ENCODE assay signal across 1 cellular context in the genomic region with DNA sequence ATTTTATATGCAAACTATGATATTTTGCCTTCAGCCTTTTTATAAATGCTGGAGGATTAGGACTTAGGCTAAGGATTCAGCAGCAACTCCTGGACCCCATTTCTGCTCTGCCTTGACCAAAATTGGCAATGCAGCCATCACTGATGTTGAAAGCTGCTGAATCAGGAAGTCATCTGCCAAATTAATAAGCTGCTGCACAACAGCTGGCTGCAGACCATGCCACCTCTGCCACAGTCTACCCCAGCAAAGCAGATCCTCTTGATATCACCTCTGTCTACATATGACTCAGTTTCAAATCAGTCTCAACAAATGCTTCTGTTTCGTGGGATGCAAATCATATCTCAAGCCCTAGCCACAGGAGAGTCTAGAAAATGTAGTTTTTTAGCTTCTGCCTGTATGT.
TF ChIP-seq lines count a peak whose summit lies in the region.

No MANE protein-coding gene starts in this region.

TF ChIP-seq in GM12878, 131 proteins besides CTCF, POLR2A, EP300 and RAD21 (continued from another document and continues in another):
- no peak for TF ChIP-seq ZBTB4 (CRISPR knock-in tag; IDR thresholded peaks at IDR 0.05)
- TF ChIP-seq POU2F2 (IDR thresholded peaks at IDR 0.05; ENCODE audit: borderline replicate concordance, low read depth, low read length): peak; percentile 72; the same call in 1 of the 3 replicates
- no peak for TF ChIP-seq MTA3 (IDR thresholded peaks at IDR 0.05; ENCODE audit: borderline replicate concordance, low read length)
- TF ChIP-seq NFIC (IDR thresholded peaks at IDR 0.05; ENCODE audit: low read depth, low read length): 0 out of 2 replicates have a peak, but pooled peaks have one; percentile 25
- TF ChIP-seq ZNF217 (IDR thresholded peaks at IDR 0.05): no peak
- no peak for TF ChIP-seq ZBED1 (IDR thresholded peaks at IDR 0.05; ENCODE audit: borderline replicate concordance)
- TF ChIP-seq IKZF2 (IDR thresholded peaks at IDR 0.05): peak; percentile 27 to 44; a peak in 2 of 4 replicates
- TF ChIP-seq FOXM1 (IDR thresholded peaks at IDR 0.05; ENCODE audit: low read depth, low read length): no peak
- no peak for TF ChIP-seq ZNF592 (IDR thresholded peaks at IDR 0.05)
- TF ChIP-seq RUNX3 (IDR thresholded peaks at IDR 0.05; ENCODE audit: low read length): peak; percentile 58
- no peak for TF ChIP-seq SMAD5 (IDR thresholded peaks at IDR 0.05; ENCODE audit: low read depth)
- TF ChIP-seq JUNB (IDR thresholded peaks at IDR 0.05): peak; percentile 68
- no peak for TF ChIP-seq TAF1 (IDR thresholded peaks at IDR 0.05; ENCODE audit: borderline replicate concordance, low read depth, low read length)
- TF ChIP-seq BRCA1 (IDR thresholded peaks at IDR 0.05; ENCODE audit: low read depth, low read length): no peak
- no peak for TF ChIP-seq FOXK2 (IDR thresholded peaks at IDR 0.05)
- no peak for TF ChIP-seq CREB1 (IDR thresholded peaks at IDR 0.05; ENCODE audit: low read depth)
- no peak for TF ChIP-seq KLF5 (IDR thresholded peaks at IDR 0.05; ENCODE audit: partially characterized antibody)
- peak; percentile 89 for TF ChIP-seq TCF3 (IDR thresholded peaks at IDR 0.05; ENCODE audit: borderline replicate concordance, insufficient read depth, low read depth, low read length)
- TF ChIP-seq YBX1 (IDR thresholded peaks at IDR 0.05): no peak
- TF ChIP-seq TCF12 (IDR thresholded peaks at IDR 0.05; ENCODE audit: low read depth, low read length): peak; percentile 89
- no peak for TF ChIP-seq CREM (IDR thresholded peaks at IDR 0.05; ENCODE audit: low read depth)
- no peak for TF ChIP-seq SUZ12 (IDR thresholded peaks at IDR 0.05; ENCODE audit: unreplicated experiment)
- no peak for TF ChIP-seq ZNF24 (IDR thresholded peaks at IDR 0.05)
- TF ChIP-seq NR2C2 (IDR thresholded peaks at IDR 0.05; ENCODE audit: borderline replicate concordance, control insufficient read depth, insufficient read length, low read depth): no peak
- TF ChIP-seq NFYA (IDR thresholded peaks at IDR 0.05; ENCODE audit: borderline replicate concordance, low read depth, low read length): no peak
- no peak for TF ChIP-seq MEF2B (IDR thresholded peaks at IDR 0.05; ENCODE audit: partially characterized antibody, poor library complexity, severe bottlenecking)
- no peak for TF ChIP-seq RELB (IDR thresholded peaks at IDR 0.05; ENCODE audit: low read depth)
- TF ChIP-seq RBBP5 (conservative IDR thresholded peaks at IDR 0.05): no peak
- TF ChIP-seq, protein P1, sequence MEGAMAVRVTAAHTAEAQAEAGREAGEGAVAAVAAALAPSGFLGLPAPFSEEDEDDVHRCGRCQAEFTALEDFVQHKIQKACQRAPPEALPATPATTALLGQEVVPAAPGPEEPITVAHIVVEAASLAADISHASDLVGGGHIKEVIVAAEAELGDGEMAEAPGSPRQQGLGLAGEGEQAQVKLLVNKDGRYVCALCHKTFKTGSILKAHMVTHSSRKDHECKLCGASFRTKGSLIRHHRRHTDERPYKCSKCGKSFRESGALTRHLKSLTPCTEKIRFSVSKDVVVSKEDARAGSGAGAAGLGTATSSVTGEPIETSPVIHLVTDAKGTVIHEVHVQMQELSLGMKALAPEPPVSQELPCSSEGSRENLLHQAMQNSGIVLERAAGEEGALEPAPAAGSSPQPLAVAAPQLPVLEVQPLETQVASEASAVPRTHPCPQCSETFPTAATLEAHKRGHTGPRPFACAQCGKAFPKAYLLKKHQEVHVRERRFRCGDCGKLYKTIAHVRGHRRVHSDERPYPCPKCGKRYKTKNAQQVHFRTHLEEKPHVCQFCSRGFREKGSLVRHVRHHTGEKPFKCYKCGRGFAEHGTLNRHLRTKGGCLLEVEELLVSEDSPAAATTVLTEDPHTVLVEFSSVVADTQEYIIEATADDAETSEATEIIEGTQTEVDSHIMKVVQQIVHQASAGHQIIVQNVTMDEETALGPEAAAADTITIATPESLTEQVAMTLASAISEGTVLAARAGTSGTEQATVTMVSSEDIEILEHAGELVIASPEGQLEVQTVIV (IDR thresholded peaks at IDR 0.05; ENCODE audit: borderline replicate concordance, partially characterized antibody): no peak
- no peak for TF ChIP-seq ZBTB11 (CRISPR knock-in tag; IDR thresholded peaks at IDR 0.05)
- TF ChIP-seq, protein P2, sequence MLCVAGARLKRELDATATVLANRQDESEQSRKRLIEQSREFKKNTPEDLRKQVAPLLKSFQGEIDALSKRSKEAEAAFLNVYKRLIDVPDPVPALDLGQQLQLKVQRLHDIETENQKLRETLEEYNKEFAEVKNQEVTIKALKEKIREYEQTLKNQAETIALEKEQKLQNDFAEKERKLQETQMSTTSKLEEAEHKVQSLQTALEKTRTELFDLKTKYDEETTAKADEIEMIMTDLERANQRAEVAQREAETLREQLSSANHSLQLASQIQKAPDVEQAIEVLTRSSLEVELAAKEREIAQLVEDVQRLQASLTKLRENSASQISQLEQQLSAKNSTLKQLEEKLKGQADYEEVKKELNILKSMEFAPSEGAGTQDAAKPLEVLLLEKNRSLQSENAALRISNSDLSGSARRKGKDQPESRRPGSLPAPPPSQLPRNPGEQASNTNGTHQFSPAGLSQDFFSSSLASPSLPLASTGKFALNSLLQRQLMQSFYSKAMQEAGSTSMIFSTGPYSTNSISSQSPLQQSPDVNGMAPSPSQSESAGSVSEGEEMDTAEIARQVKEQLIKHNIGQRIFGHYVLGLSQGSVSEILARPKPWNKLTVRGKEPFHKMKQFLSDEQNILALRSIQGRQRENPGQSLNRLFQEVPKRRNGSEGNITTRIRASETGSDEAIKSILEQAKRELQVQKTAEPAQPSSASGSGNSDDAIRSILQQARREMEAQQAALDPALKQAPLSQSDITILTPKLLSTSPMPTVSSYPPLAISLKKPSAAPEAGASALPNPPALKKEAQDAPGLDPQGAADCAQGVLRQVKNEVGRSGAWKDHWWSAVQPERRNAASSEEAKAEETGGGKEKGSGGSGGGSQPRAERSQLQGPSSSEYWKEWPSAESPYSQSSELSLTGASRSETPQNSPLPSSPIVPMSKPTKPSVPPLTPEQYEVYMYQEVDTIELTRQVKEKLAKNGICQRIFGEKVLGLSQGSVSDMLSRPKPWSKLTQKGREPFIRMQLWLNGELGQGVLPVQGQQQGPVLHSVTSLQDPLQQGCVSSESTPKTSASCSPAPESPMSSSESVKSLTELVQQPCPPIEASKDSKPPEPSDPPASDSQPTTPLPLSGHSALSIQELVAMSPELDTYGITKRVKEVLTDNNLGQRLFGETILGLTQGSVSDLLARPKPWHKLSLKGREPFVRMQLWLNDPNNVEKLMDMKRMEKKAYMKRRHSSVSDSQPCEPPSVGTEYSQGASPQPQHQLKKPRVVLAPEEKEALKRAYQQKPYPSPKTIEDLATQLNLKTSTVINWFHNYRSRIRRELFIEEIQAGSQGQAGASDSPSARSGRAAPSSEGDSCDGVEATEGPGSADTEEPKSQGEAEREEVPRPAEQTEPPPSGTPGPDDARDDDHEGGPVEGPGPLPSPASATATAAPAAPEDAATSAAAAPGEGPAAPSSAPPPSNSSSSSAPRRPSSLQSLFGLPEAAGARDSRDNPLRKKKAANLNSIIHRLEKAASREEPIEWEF (IDR thresholded peaks at IDR 0.05; ENCODE audit: insufficient replicate concordance, low read depth, low read length): no peak
- TF ChIP-seq, protein P3, sequence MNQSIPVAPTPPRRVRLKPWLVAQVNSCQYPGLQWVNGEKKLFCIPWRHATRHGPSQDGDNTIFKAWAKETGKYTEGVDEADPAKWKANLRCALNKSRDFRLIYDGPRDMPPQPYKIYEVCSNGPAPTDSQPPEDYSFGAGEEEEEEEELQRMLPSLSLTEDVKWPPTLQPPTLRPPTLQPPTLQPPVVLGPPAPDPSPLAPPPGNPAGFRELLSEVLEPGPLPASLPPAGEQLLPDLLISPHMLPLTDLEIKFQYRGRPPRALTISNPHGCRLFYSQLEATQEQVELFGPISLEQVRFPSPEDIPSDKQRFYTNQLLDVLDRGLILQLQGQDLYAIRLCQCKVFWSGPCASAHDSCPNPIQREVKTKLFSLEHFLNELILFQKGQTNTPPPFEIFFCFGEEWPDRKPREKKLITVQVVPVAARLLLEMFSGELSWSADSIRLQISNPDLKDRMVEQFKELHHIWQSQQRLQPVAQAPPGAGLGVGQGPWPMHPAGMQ (IDR thresholded peaks at IDR 0.05; ENCODE audit: borderline replicate concordance): no peak
- no peak for TF ChIP-seq MYC (IDR thresholded peaks at IDR 0.05; ENCODE audit: insufficient read depth, insufficient read length, insufficient replicate concordance, low read length, severe bottlenecking)
- peak in 1 of 2 experiments; percentile 52; a peak in 1 of 4 replicates for TF ChIP-seq SRF (IDR thresholded peaks at IDR 0.05; ENCODE audit: low read depth in 2 of 2, low read length in 2 of 2)
- TF ChIP-seq YY1 (IDR thresholded peaks at IDR 0.05; ENCODE audit: low read depth, low read length): 0 out of 2 replicates have a peak, but pooled peaks have one; percentile 19
- TF ChIP-seq NR2C1 (IDR thresholded peaks at IDR 0.05): no peak
- TF ChIP-seq CHD2 (IDR thresholded peaks at IDR 0.05; ENCODE audit: borderline replicate concordance, low read depth, low read length): no peak
